Comparison of ENCODE assay signal across 14 cellular contexts in genomic region chr3:51621091-51621892, GRCh38. TPM values are rescaled to one million over a fixed set of nuclear protein-coding genes. Genes with fewer than 3 reads are reported as not detected.
DNase-seq lines count a peak whose midpoint lies in the region; ATAC-seq and TF ChIP-seq lines count a peak whose summit lies in the region.
"Had no signal": no experiment of that assay in that cellular context is flagged by ENCODE, and none has a peak within 500 bp of the region (broad histone marks: within the 10 kb centered on the region; RNA-seq: fewer than 3 reads in every experiment).

No MANE protein-coding gene starts in this region.

- peaks cover 0 to 28% (median 2%) of the 10 kb centered on the region in 3 donors for H3K36me3 Mint-ChIP-seq in CD8-positive, alpha-beta memory T cell
- H3K36me3 Mint-ChIP-seq in WTC11: no peaks in the 10 kb centered on the region
- no peaks in the 10 kb centered on the region for H3K36me3 Mint-ChIP-seq in activated naive CD4-positive, alpha-beta T cell treated with anti-CD3 and anti-CD28 coated beads, Interleukin-2, amount 10 ng/mL, durations not matched to agents 7 days and 5 days

- H3K4me3 Mint-ChIP-seq in CD8-positive, alpha-beta memory T cell: no peak overlapping the region
- no peak overlapping the region for H3K4me3 Mint-ChIP-seq in WTC11
- H3K4me3 Mint-ChIP-seq in activated naive CD4-positive, alpha-beta T cell treated with anti-CD3 and anti-CD28 coated beads, Interleukin-2, amount 10 ng/mL, durations not matched to agents 7 days and 5 days: no peak overlapping the region

- H3K4me1 ChIP-seq in CD8-positive, alpha-beta memory T cell (ENCODE audit: insufficient read depth, low read length): no peaks in the 10 kb centered on the region
- H3K4me1 ChIP-seq in foreskin keratinocyte: peaks cover 14% of the 10 kb centered on the region
- H3K4me1 ChIP-seq in rectal smooth muscle tissue (ENCODE audit: control insufficient read depth, insufficient read depth, low read length): peaks cover 26% of the 10 kb centered on the region
- H3K4me1 ChIP-seq: colonic mucosa had no signal

- no peak overlapping the region for H3K4me3 ChIP-seq in CD8-positive, alpha-beta memory T cell (ENCODE audit: low read length)
- H3K4me3 ChIP-seq in rectal smooth muscle tissue (ENCODE audit: low read length) (no peak overlapping the region), H7 (ENCODE audit: insufficient read depth, low read depth, low read length) (no peak overlapping the region)
- H3K4me3 ChIP-seq: colonic mucosa had no signal

- H3K4me1 Mint-ChIP-seq in CD8-positive, alpha-beta memory T cell: peaks cover 21 to 39% (median 37%) of the 10 kb centered on the region in 3 donors
- H3K4me1 Mint-ChIP-seq in WTC11: peaks cover 17% of the 10 kb centered on the region
- H3K4me1 Mint-ChIP-seq in activated naive CD4-positive, alpha-beta T cell treated with anti-CD3 and anti-CD28 coated beads, Interleukin-2, amount 10 ng/mL, durations not matched to agents 7 days and 5 days: no peaks in the 10 kb centered on the region

- POLR2A ChIA-PET in CD8-positive, alpha-beta memory T cell (lab: Charles Lee): no interaction called here
- POLR2A ChIA-PET in WTC11 (lab: Charles Lee): interaction anchor here (0.5 kb wide), 1 partner anchor 249 kb away, joined by 4 read pairs; no protein-coding TSS in a partner anchor

- H3K9ac ChIP-seq in rectal smooth muscle tissue (ENCODE audit: low read length): no peak overlapping the region

- DNase-seq in CD8-positive, alpha-beta memory T cell: no peak
- DNase-seq in WTC11 (ENCODE audit: low spot score): no peak
- DNase-seq in foreskin keratinocyte: peak; percentile 54 to 64
- DNase-seq in activated naive CD4-positive, alpha-beta T cell treated with anti-CD3 and anti-CD28 coated beads, Interleukin-2, amount 10 ng/mL, durations not matched to agents 7 days and 5 days: no peak
- DNase-seq in DMS53 (lab: John Stamatoyannopoulos, UW): no peak
- no peak for DNase-seq in activated CD8-positive, alpha-beta memory T cell treated with anti-CD3 and anti-CD28 coated beads, Interleukin-2, amount 50 U/mL, for 48 hours
- no peak for DNase-seq in H7
- DNase-seq: activated CD8-positive, alpha-beta memory T cell treated with anti-CD3 and anti-CD28 coated beads for 24 hours; colonic mucosa; DMS153; GOT3; islet precursor cell; trophoblast cell had no signal

- CTCF ChIA-PET in CD8-positive, alpha-beta memory T cell (lab: Charles Lee): no interaction called here
- CTCF ChIA-PET in WTC11 (lab: Charles Lee): interaction anchor here (0.5 to 0.6 kb wide), 2 partner anchors 21 to 119 kb away, joined by 3 to 5 read pairs; no protein-coding TSS in a partner anchor
- CTCF ChIA-PET in activated naive CD4-positive, alpha-beta T cell treated with anti-CD3 and anti-CD28 coated beads, Interleukin-2, amount 10 ng/mL, durations not matched to agents 7 days and 5 days (lab: Charles Lee): interaction anchor here (0.6 kb wide), 1 partner anchor 102 kb away, joined by 3 read pairs; no protein-coding TSS in a partner anchor

- H3K27ac ChIP-seq in CD8-positive, alpha-beta memory T cell (ENCODE audit: low read depth, low read length): no peak overlapping the region
- H3K27ac ChIP-seq in foreskin keratinocyte (no peak overlapping the region), rectal smooth muscle tissue (ENCODE audit: low read depth, low read length) (peak overlapping the region; percentile 73)
- H3K27ac ChIP-seq: colonic mucosa had no signal

- ATAC-seq in WTC11 (no peak), foreskin keratinocyte (peak; percentile 24)

- H3K36me3 ChIP-seq in CD8-positive, alpha-beta memory T cell (ENCODE audit: insufficient read depth, low read length): no peaks in the 10 kb centered on the region
- no peaks in the 10 kb centered on the region for H3K36me3 ChIP-seq in rectal smooth muscle tissue (ENCODE audit: control insufficient read depth, insufficient read depth, low read length)
- no peaks in the 10 kb centered on the region; the same call in 1 of the 2 replicates for H3K36me3 ChIP-seq in H7 (replicated peaks; ENCODE audit: control insufficient read depth, insufficient read depth, low read length)
- H3K36me3 ChIP-seq: colonic mucosa had no signal

- H3K27ac Mint-ChIP-seq in CD8-positive, alpha-beta memory T cell: peak overlapping the region in 5 of 8 donors; percentile 35 to 71 (median 49)
- H3K27ac Mint-ChIP-seq in WTC11: peak overlapping the region; percentile 10; the same call in 1 of the 2 replicates
- H3K27ac Mint-ChIP-seq in activated naive CD4-positive, alpha-beta T cell treated with anti-CD3 and anti-CD28 coated beads, Interleukin-2, amount 10 ng/mL, durations not matched to agents 7 days and 5 days: no peak overlapping the region

- H3K27me3 Mint-ChIP-seq in CD8-positive, alpha-beta memory T cell: no peaks in the 10 kb centered on the region
- no peaks in the 10 kb centered on the region for H3K27me3 Mint-ChIP-seq in WTC11 (ENCODE audit: low read depth)
- no peaks in the 10 kb centered on the region for H3K27me3 Mint-ChIP-seq in activated naive CD4-positive, alpha-beta T cell treated with anti-CD3 and anti-CD28 coated beads, Interleukin-2, amount 10 ng/mL, durations not matched to agents 7 days and 5 days

- H3K9me3 ChIP-seq in CD8-positive, alpha-beta memory T cell (ENCODE audit: low read length): no peaks in the 10 kb centered on the region
- H3K9me3 ChIP-seq: colonic mucosa had no signal

- H3K27me3 ChIP-seq in CD8-positive, alpha-beta memory T cell (ENCODE audit: insufficient read depth, low read length, poor library complexity, severe bottlenecking): no peaks in the 10 kb centered on the region
- H3K27me3 ChIP-seq in foreskin keratinocyte: no peaks in the 10 kb centered on the region
- no peaks in the 10 kb centered on the region for H3K27me3 ChIP-seq in rectal smooth muscle tissue (ENCODE audit: control insufficient read depth, insufficient read depth, low read length)
- H3K27me3 ChIP-seq in H7 (ENCODE audit: control insufficient read depth, insufficient read depth, low read length): no peaks in the 10 kb centered on the region
- H3K27me3 ChIP-seq: colonic mucosa had no signal

- TF ChIP-seq CTCF in WTC11 (IDR thresholded peaks at IDR 0.05): no peak
- no peak for TF ChIP-seq CTCF in foreskin keratinocyte (conservative IDR thresholded peaks at IDR 0.05)

- H3K9me3 Mint-ChIP-seq in CD8-positive, alpha-beta memory T cell: no peaks in the 10 kb centered on the region
- H3K9me3 Mint-ChIP-seq in WTC11: no peaks in the 10 kb centered on the region
- no peaks in the 10 kb centered on the region for H3K9me3 Mint-ChIP-seq in activated naive CD4-positive, alpha-beta T cell treated with anti-CD3 and anti-CD28 coated beads, Interleukin-2, amount 10 ng/mL, durations not matched to agents 7 days and 5 days

TF ChIP-seq in WTC11, 78 proteins besides CTCF, POLR2A, EP300 and RAD21 (continues in another document):
- TF ChIP-seq CDX4 (CRISPR knock-in tag; IDR thresholded peaks at IDR 0.05; ENCODE audit: borderline replicate concordance) (no peak), FOXP4 (CRISPR knock-in tag; IDR thresholded peaks at IDR 0.05) (no peak), AFF4 (CRISPR knock-in tag; IDR thresholded peaks at IDR 0.05; ENCODE audit: borderline replicate concordance) (no peak)

RNA-seq across cellular contexts. Expression of gene TEX264, which starts 49.8 kb away (rescaled TPM):
- total RNA-seq in CD8-positive, alpha-beta memory T cell: 10 to 100 TPM; 48.2 to 52.3 TPM
- polyA plus RNA-seq in CD8-positive, alpha-beta memory T cell: 110 TPM
- 11.8 to 17.5 TPM (median 17.5 TPM) in 3 replicates for total RNA-seq in WTC11 (2021)
- 54.9 and 57.3 TPM in 2 replicates for total RNA-seq in foreskin keratinocyte
- 77.2 and 82.3 TPM in 2 replicates for polyA plus RNA-seq in foreskin keratinocyte
- 17.6 and 18.9 TPM in 2 replicates for total RNA-seq in H7 (2014; rRNA removed; shearing (Covaris generic))

Comparison
In these comparisons a context has a peak if more than half of its experiments do, and no peak if none do; other contexts are left out.
1. DNase-seq: peak in foreskin keratinocyte (2 of 2); none in CD8-positive, alpha-beta memory T cell (0 of 5), WTC11 (single experiment), activated naive CD4-positive, alpha-beta T cell treated with anti-CD3 and anti-CD28 coated beads, Interleukin-2, amount 10 ng/mL, durations not matched to agents 7 days and 5 days (single experiment), DMS53 (single experiment), activated CD8-positive, alpha-beta memory T cell treated with anti-CD3 and anti-CD28 coated beads, Interleukin-2, amount 50 U/mL, for 48 hours (single experiment) and H7 (single experiment).